Comparison of ENCODE assay signal across 8 cellular contexts in genomic region chr7:2641406-2642393, GRCh38. TPM values are rescaled to one million over a fixed set of nuclear protein-coding genes. Genes with fewer than 3 reads are reported as not detected.
DNase-seq lines count a peak whose midpoint lies in the region; ATAC-seq and TF ChIP-seq lines count a peak whose summit lies in the region.

No MANE protein-coding gene starts in this region.

- H3K27ac ChIP-seq in psoas muscle, result peak overlapping the region; percentile 72

- intact Hi-C loops in left ventricle myocardium superior (cut with micrococcal nuclease), result no loop called here
- intact Hi-C loops in psoas muscle (cut with DNase I), result no loop called here

- TF ChIP-seq CTCF in GM12865 (IDR thresholded peaks at IDR 0.05; ENCODE audit: insufficient read depth, low read depth, low read length, missing control alignments), result no peak
- peak; percentile 15 for TF ChIP-seq CTCF in astrocyte of the cerebellum (IDR thresholded peaks at IDR 0.05; ENCODE audit: low read depth, low read length, missing control alignments)
- no peak for TF ChIP-seq CTCF in psoas muscle (IDR thresholded peaks at IDR 0.05)

- H3K27me3 ChIP-seq in psoas muscle (ENCODE audit: insufficient read depth in 3 of 3, low read length in 2 of 3), result no peaks in the 10 kb centered on the region

- H3K4me3 ChIP-seq in GM12865 (ENCODE audit: low read depth, low read length) (no peak overlapping the region), astrocyte of the cerebellum (ENCODE audit: low read depth, low read length) (no peak overlapping the region), psoas muscle (peak overlapping the region; percentile 45)

- ATAC-seq in left ventricle myocardium superior, result peak; percentile 81
- ATAC-seq in psoas muscle, result peak; percentile 69 to 84 (median 78)
- ATAC-seq in GM19324 (IDR thresholded peaks at IDR 0.05; ENCODE audit: low FRiP score, unreplicated experiment), result no peak
- ATAC-seq in GM18870 (IDR thresholded peaks at IDR 0.05; ENCODE audit: unreplicated experiment), result no peak

- H3K9me3 ChIP-seq in psoas muscle, result no peaks in the 10 kb centered on the region

- DNase-seq in GM12865 (ENCODE audit: low read depth), result peak; percentile 65
- peak; percentile 29 for DNase-seq in HT1080 (ENCODE audit: low read depth)
- DNase-seq in astrocyte of the cerebellum (ENCODE audit: low read depth), result peak; percentile 97
- DNase-seq in left ventricle myocardium superior, result peak; percentile 95
- DNase-seq in psoas muscle, result peak; percentile 91 to 92
- no peak for DNase-seq in GM19240 (ENCODE audit: insufficient read length, low spot score)

- WGBS in psoas muscle, 3 donors, result 4 to 7% (median 5%) methylated on average over 37 to 39 of the region's 39 CpGs

- in situ Hi-C loops in astrocyte of the cerebellum (cut with HindIII; ENCODE audit: low sequenced_read_pairs), result no loop called here

- H3K4me1 ChIP-seq in psoas muscle, result peaks cover 44% of the 10 kb centered on the region

- no peaks in the 10 kb centered on the region for H3K36me3 ChIP-seq in psoas muscle (ENCODE audit: insufficient read depth in 1 of 2, low read depth in 1 of 2)

RNA-seq across cellular contexts. Expression of gene TTYH3, which starts 9.9 kb away (rescaled TPM):
- 16.6 and 24.8 TPM in 2 replicates for total RNA-seq in HT1080 (2014; rRNA removed; shearing (Covaris generic))
- 77.7 and 83.3 TPM in 2 replicates for polyA plus RNA-seq in HT1080 (2015; cell fraction: cytosol; rRNA removed)
- polyA plus RNA-seq in HT1080 (2015; cell fraction: nucleus; rRNA removed), result 70.3 and 77.1 TPM in 2 replicates
- total RNA-seq in left ventricle myocardium superior, result 10.5 TPM
- total RNA-seq in psoas muscle, result 10 to 100 TPM in 1 of 4 donors, 1 to 10 TPM in 3; 6.5 to 11.3 (median 7.1) TPM
- 1 to 10 TPM; 1.3 to 2.4 (median 1.9) TPM for polyA plus RNA-seq in psoas muscle

RNA-seq across cellular contexts. Expression of gene AMZ1, which starts 46.3 kb away (rescaled TPM):
- not detected in 2 replicates for total RNA-seq in HT1080 (2014; rRNA removed; shearing (Covaris generic))
- polyA plus RNA-seq in HT1080 (2015; cell fraction: cytosol; rRNA removed), result not detected in 2 replicates
- polyA plus RNA-seq in HT1080 (2015; cell fraction: nucleus; rRNA removed), result 0.03 TPM in 1 of 2 replicates, not detected in the other
- total RNA-seq in left ventricle myocardium superior (0.05 TPM), psoas muscle (not detected)
- polyA plus RNA-seq in psoas muscle, result under 1 TPM in 1 of 3 donors, not detected in 2; 0.03 TPM

Comparison
In these comparisons a context has a peak if more than half of its experiments do, and no peak if none do; other contexts are left out.
1. ATAC-seq: peak in left ventricle myocardium superior (single experiment) and psoas muscle (4 of 4); none in GM19324 (single experiment) and GM18870 (single experiment).